15 cellular contexts compared by ENCODE assay signal in genomic region chr16:56109205-56109604, GRCh38.
"Had no signal": no experiment of that assay in that cellular context is flagged by ENCODE, and none has a peak within 500 bp of the region (broad histone marks: within the 10 kb centered on the region; RNA-seq: fewer than 3 reads in every experiment).

No MANE protein-coding gene starts in this region.

- H3K4me3 ChIP-seq: K562, PC-9 had no signal

- ATAC-seq: activated CD4-positive, alpha-beta T cell treated with anti-CD3 and anti-CD28 coated beads for 36 hours; activated CD8-positive, alpha-beta T cell treated with anti-CD3 and anti-CD28 coated beads for 36 hours; K562; T-cell had no signal

- H3K4me3 Mint-ChIP-seq: activated CD4-positive, alpha-beta T cell treated with anti-CD3 and anti-CD28 coated beads for 36 hours; activated CD8-positive, alpha-beta T cell treated with anti-CD3 and anti-CD28 coated beads for 36 hours; activated naive CD4-positive, alpha-beta T cell treated with anti-CD3 and anti-CD28 coated beads, Interleukin-2, amount 50 U/mL, for 24 hours; T-cell had no signal

- H3K27ac ChIP-seq: PC-9, VCaP had no signal

- H3K27ac Mint-ChIP-seq: activated CD4-positive, alpha-beta T cell treated with anti-CD3 and anti-CD28 coated beads for 36 hours; activated CD8-positive, alpha-beta T cell treated with anti-CD3 and anti-CD28 coated beads for 36 hours; activated naive CD4-positive, alpha-beta T cell treated with anti-CD3 and anti-CD28 coated beads, Interleukin-2, amount 50 U/mL, for 24 hours; T-cell had no signal

- H3K4me1 Mint-ChIP-seq: activated CD4-positive, alpha-beta T cell treated with anti-CD3 and anti-CD28 coated beads for 36 hours; activated naive CD4-positive, alpha-beta T cell treated with anti-CD3 and anti-CD28 coated beads, Interleukin-2, amount 50 U/mL, for 24 hours; T-cell had no signal

- H3K36me3 Mint-ChIP-seq: activated naive CD4-positive, alpha-beta T cell treated with anti-CD3 and anti-CD28 coated beads, Interleukin-2, amount 50 U/mL, for 24 hours; T-cell had no signal

- DNase-seq: activated CD4-positive, alpha-beta T cell treated with anti-CD3 and anti-CD28 coated beads for 36 hours; activated CD4-positive, CD25-positive, alpha-beta regulatory T cell; activated CD8-positive, alpha-beta memory T cell treated with anti-CD3 and anti-CD28 coated beads, Interleukin-2, amount 50 U/mL, for 4 hours; activated CD8-positive, alpha-beta T cell treated with anti-CD3 and anti-CD28 coated beads for 36 hours; aorta; Karpas-422; MM.1S; NCI-H1694 treated with DMSO at 0.1 percent for 48 hours; NCI-H510A treated with DMSO at 0.1 percent for 48 hours; PC-9; SIG-M5; T-cell had no signal

- H2AFZ ChIP-seq: PC-9 had no signal

- H3K4me2 ChIP-seq: PC-9 had no signal

- H3K9me3 Mint-ChIP-seq: activated CD8-positive, alpha-beta T cell treated with anti-CD3 and anti-CD28 coated beads for 36 hours; activated naive CD4-positive, alpha-beta T cell treated with anti-CD3 and anti-CD28 coated beads, Interleukin-2, amount 50 U/mL, for 24 hours; T-cell had no signal
